10 cellular contexts compared by ENCODE assay signal in genomic region chr17:29131814-29132682, GRCh38. TPM values are rescaled to one million over a fixed set of nuclear protein-coding genes. Genes with fewer than 3 reads are reported as not detected.
DNase-seq lines count a peak whose midpoint lies in the region; ATAC-seq and TF ChIP-seq lines count a peak whose summit lies in the region.
"Had no signal": no experiment of that assay in that cellular context is flagged by ENCODE, and none has a peak within 500 bp of the region (broad histone marks: within the 10 kb centered on the region; RNA-seq: fewer than 3 reads in every experiment).

No MANE protein-coding gene starts in this region.

- no peaks in the 10 kb centered on the region for H3K9me2 ChIP-seq in PC-3 (replicated peaks; ENCODE audit: low read length)

- POLR2A ChIA-PET in activated CD4-positive, alpha-beta memory T cell treated with anti-CD3 and anti-CD28 coated beads, Interleukin-2, amount 10 ng/mL, durations not matched to agents 7 days and 5 days (lab: Charles Lee): interaction anchor here (1.2 to 2.0 kb wide), 5 partner anchors 8 to 180 kb away, joined by 3 to 17 read pairs (median 6); no protein-coding TSS in a partner anchor
- POLR2A ChIA-PET in PC-3 (lab: Charles Lee; ENCODE audit: unreplicated experiment): no interaction called here

- no peaks in the 10 kb centered on the region for H3K27me3 ChIP-seq in iPS-18a (ENCODE audit: control insufficient read depth, insufficient read depth, low read length)
- no peaks in the 10 kb centered on the region for H3K27me3 ChIP-seq in PC-3 (ENCODE audit: low read length)

- peak overlapping the region; percentile 0 for H3K9ac ChIP-seq in iPS-18a (ENCODE audit: low read length)
- no peak overlapping the region for H3K9ac ChIP-seq in PC-3 (ENCODE audit: low read length)

- H3K9me3 Mint-ChIP-seq in activated CD8-positive, alpha-beta memory T cell treated with anti-CD3 and anti-CD28 coated beads, Interleukin-2, amount 10 ng/mL, durations not matched to agents 7 days and 5 days (ENCODE audit: low read depth): no peaks in the 10 kb centered on the region
- no peaks in the 10 kb centered on the region for H3K9me3 Mint-ChIP-seq in activated CD4-positive, alpha-beta memory T cell treated with anti-CD3 and anti-CD28 coated beads, Interleukin-2, amount 10 ng/mL, durations not matched to agents 7 days and 5 days
- H3K9me3 Mint-ChIP-seq: CD8-positive, alpha-beta T cell had no signal

- no peaks in the 10 kb centered on the region for H4K20me1 ChIP-seq in PC-3 (ENCODE audit: low read length)

- ATAC-seq in activated CD8-positive, alpha-beta memory T cell treated with anti-CD3 and anti-CD28 coated beads, Interleukin-2, amount 10 ng/mL, durations not matched to agents 7 days and 5 days: peak; percentile 24
- ATAC-seq in PC-3: no peak
- ATAC-seq: CD8-positive, alpha-beta T cell had no signal

- intact Hi-C loops in PC-3 (cut with micrococcal nuclease): no loop called here

- CTCF ChIA-PET in activated CD8-positive, alpha-beta memory T cell treated with anti-CD3 and anti-CD28 coated beads, Interleukin-2, amount 10 ng/mL, durations not matched to agents 7 days and 5 days (lab: Charles Lee): interaction anchor here (0.7 to 5.8 kb wide), 14 partner anchors 8 to 405 kb away, joined by 3 to 55 read pairs (median 6); partner anchors contain the start of genes MYO18A and TLCD1
- CTCF ChIA-PET in activated CD4-positive, alpha-beta memory T cell treated with anti-CD3 and anti-CD28 coated beads, Interleukin-2, amount 10 ng/mL, durations not matched to agents 7 days and 5 days (lab: Charles Lee): interaction anchor here (1.0 to 12.3 kb wide), 6 partner anchors 8 to 166 kb away, joined by 3 to 140 read pairs (median 12); partner anchors contain the start of gene MYO18A
- CTCF ChIA-PET in PC-3 (lab: Charles Lee): no interaction called here

- no peaks in the 10 kb centered on the region for H3F3A ChIP-seq in PC-3 (ENCODE audit: low read length, unreplicated experiment)

- H3K4me3 ChIP-seq in iPS-18a (ENCODE audit: low read length) (no peak overlapping the region), PC-3 (ENCODE audit: low read length) (no peak overlapping the region)

- H3K4me1 ChIP-seq in iPS-18a (ENCODE audit: control insufficient read depth, low read depth, low read length): peaks cover 18% of the 10 kb centered on the region
- peaks cover 11% of the 10 kb centered on the region for H3K4me1 ChIP-seq in PC-3 (ENCODE audit: insufficient read depth, low read length)

- peak overlapping the region; percentile 46 for H3K27ac Mint-ChIP-seq in activated CD8-positive, alpha-beta memory T cell treated with anti-CD3 and anti-CD28 coated beads, Interleukin-2, amount 10 ng/mL, durations not matched to agents 7 days and 5 days
- H3K27ac Mint-ChIP-seq in activated CD4-positive, alpha-beta memory T cell treated with anti-CD3 and anti-CD28 coated beads, Interleukin-2, amount 10 ng/mL, durations not matched to agents 7 days and 5 days: peak overlapping the region; percentile 70

- peaks cover 44% of the 10 kb centered on the region for H3K4me1 Mint-ChIP-seq in activated CD8-positive, alpha-beta memory T cell treated with anti-CD3 and anti-CD28 coated beads, Interleukin-2, amount 10 ng/mL, durations not matched to agents 7 days and 5 days
- H3K4me1 Mint-ChIP-seq in activated CD4-positive, alpha-beta memory T cell treated with anti-CD3 and anti-CD28 coated beads, Interleukin-2, amount 10 ng/mL, durations not matched to agents 7 days and 5 days: peaks cover 49% of the 10 kb centered on the region

- H3K4me2 ChIP-seq in PC-3 (ENCODE audit: low read length): no peak overlapping the region

- no peak overlapping the region for H2AFZ ChIP-seq in PC-3 (ENCODE audit: low read length)

- H3K79me2 ChIP-seq in PC-3 (ENCODE audit: low read length): no peaks in the 10 kb centered on the region

- no peak for TF ChIP-seq CTCF in PC-3 (conservative IDR thresholded peaks at IDR 0.05; ENCODE audit: low read depth, low read length)

- H3K27me3 Mint-ChIP-seq in activated CD8-positive, alpha-beta memory T cell treated with anti-CD3 and anti-CD28 coated beads, Interleukin-2, amount 10 ng/mL, durations not matched to agents 7 days and 5 days: no peaks in the 10 kb centered on the region
- H3K27me3 Mint-ChIP-seq in activated CD4-positive, alpha-beta memory T cell treated with anti-CD3 and anti-CD28 coated beads, Interleukin-2, amount 10 ng/mL, durations not matched to agents 7 days and 5 days: no peaks in the 10 kb centered on the region

- no peak overlapping the region for H3K4me3 Mint-ChIP-seq in activated CD8-positive, alpha-beta memory T cell treated with anti-CD3 and anti-CD28 coated beads, Interleukin-2, amount 10 ng/mL, durations not matched to agents 7 days and 5 days
- no peak overlapping the region for H3K4me3 Mint-ChIP-seq in activated CD4-positive, alpha-beta memory T cell treated with anti-CD3 and anti-CD28 coated beads, Interleukin-2, amount 10 ng/mL, durations not matched to agents 7 days and 5 days
- H3K4me3 Mint-ChIP-seq: CD8-positive, alpha-beta T cell had no signal

- BruUV-seq in PC-3 (replicated peaks; lab: Mats Ljungman, UMichigan): no TSS peak

- no peak for DNase-seq in activated CD8-positive, alpha-beta memory T cell treated with anti-CD3 and anti-CD28 coated beads, Interleukin-2, amount 10 ng/mL, durations not matched to agents 7 days and 5 days
- DNase-seq in activated CD8-positive, alpha-beta memory T cell treated with anti-CD3 and anti-CD28 coated beads, Interleukin-2, amount 50 U/mL, for 4 hours: no peak
- DNase-seq in activated CD4-positive, alpha-beta memory T cell treated with anti-CD3 and anti-CD28 coated beads, Interleukin-2, amount 10 ng/mL, durations not matched to agents 7 days and 5 days: no peak
- DNase-seq in PC-3: no peak
- no peak for DNase-seq in NCI-H2081 (lab: John Stamatoyannopoulos, UW)
- DNase-seq in NCI-H526 (lab: John Stamatoyannopoulos, UW): no peak
- DNase-seq: CD8-positive, alpha-beta T cell; hippocampal formation had no signal

- H3K9me3 ChIP-seq in iPS-18a (ENCODE audit: control insufficient read depth, low read depth, low read length) (no peaks in the 10 kb centered on the region), PC-3 (ENCODE audit: low read length) (no peaks in the 10 kb centered on the region)

- H3K36me3 ChIP-seq in iPS-18a (ENCODE audit: control insufficient read depth, low read depth, low read length) (no peaks in the 10 kb centered on the region), PC-3 (ENCODE audit: low read depth, low read length) (no peaks in the 10 kb centered on the region)

- H3K27ac ChIP-seq in iPS-18a (ENCODE audit: low read length): no peak overlapping the region
- peak overlapping the region; percentile 11 for H3K27ac ChIP-seq in temporal lobe (ENCODE audit: low read depth, low read length)
- no peak overlapping the region for H3K27ac ChIP-seq in PC-3 (ENCODE audit: low read length)

- H3K36me3 Mint-ChIP-seq in activated CD8-positive, alpha-beta memory T cell treated with anti-CD3 and anti-CD28 coated beads, Interleukin-2, amount 10 ng/mL, durations not matched to agents 7 days and 5 days: peaks cover 5% of the 10 kb centered on the region
- peaks cover 22% of the 10 kb centered on the region for H3K36me3 Mint-ChIP-seq in activated CD4-positive, alpha-beta memory T cell treated with anti-CD3 and anti-CD28 coated beads, Interleukin-2, amount 10 ng/mL, durations not matched to agents 7 days and 5 days (ENCODE audit: low read depth)

RNA-seq across cellular contexts. Expression of gene MYO18A, which starts 48.1 kb away (rescaled TPM):
- total RNA-seq in activated CD8-positive, alpha-beta memory T cell treated with anti-CD3 and anti-CD28 coated beads, Interleukin-2, amount 10 ng/mL, durations not matched to agents 7 days and 5 days: 10 to 100 TPM; 67.7 to 85.8 TPM
- total RNA-seq in activated CD4-positive, alpha-beta memory T cell treated with anti-CD3 and anti-CD28 coated beads, Interleukin-2, amount 10 ng/mL, durations not matched to agents 7 days and 5 days: 100 to 1,000 TPM in 1 of 2 experiments, 10 to 100 TPM in 1; 92.6 to 100 TPM
- total RNA-seq in temporal lobe: 54.6 TPM
- total RNA-seq in PC-3 (2014; rRNA removed): 28.0 and 36.1 TPM in 2 replicates
